ENCODE assay signal across 29 cellular contexts in genomic region chr3:66082679-66083078, GRCh38. TPM values are rescaled to one million over a fixed set of nuclear protein-coding genes. Genes with fewer than 3 reads are reported as not detected.
"Had no signal": no experiment of that assay in that cellular context is flagged by ENCODE, and none has a peak within 500 bp of the region (broad histone marks: within the 10 kb centered on the region; RNA-seq: fewer than 3 reads in every experiment).

No MANE protein-coding gene starts in this region.

- H3K9me3 ChIP-seq: esophagus squamous epithelium, lower lobe of right lung, prostate gland, right atrium auricular region, testis, tibial artery, upper lobe of left lung had no signal

- H3K9me3 Mint-ChIP-seq: effector memory CD8-positive, alpha-beta T cell; nephron progenitor cell had no signal

- H3K27ac Mint-ChIP-seq: effector memory CD8-positive, alpha-beta T cell; immature natural killer cell; naive thymus-derived CD8-positive, alpha-beta T cell had no signal

- H3K4me2 ChIP-seq: smooth muscle cell had no signal

- H3K4me3 ChIP-seq: esophagus squamous epithelium, heart right ventricle, lower lobe of right lung, prostate gland, right atrium auricular region, smooth muscle cell, testis, tibial artery, upper lobe of left lung had no signal

- H3K4me1 Mint-ChIP-seq: immature natural killer cell; naive thymus-derived CD8-positive, alpha-beta T cell had no signal

- H3K36me3 ChIP-seq: esophagus squamous epithelium, heart right ventricle, lower lobe of right lung, prostate gland, right atrium auricular region, tibial artery, upper lobe of left lung had no signal

- H3K36me3 Mint-ChIP-seq: immature natural killer cell; naive thymus-derived CD8-positive, alpha-beta T cell had no signal

- H3K4me3 Mint-ChIP-seq: effector memory CD8-positive, alpha-beta T cell; immature natural killer cell; naive thymus-derived CD8-positive, alpha-beta T cell had no signal

- H3K4me1 ChIP-seq: esophagus squamous epithelium, heart right ventricle, lower lobe of right lung, prostate gland, right atrium auricular region, testis, tibial artery, upper lobe of left lung had no signal

- DNase-seq: cortex of kidney; effector memory CD8-positive, alpha-beta T cell; erythroblast; esophagus squamous epithelium; foreskin melanocyte; glutamatergic neuron; heart right ventricle; hippocampal formation; immature natural killer cell; islet precursor cell; kidney glomerular epithelial cell; left colon; left ventricle myocardium superior; lower lobe of right lung; naive thymus-derived CD8-positive, alpha-beta T cell; occipital lobe; stimulated activated CD4-positive, alpha-beta T cell treated with anti-CD3 and anti-CD28 coated beads, Interleukin-12 subunit alpha, Interleukin-12 subunit beta, amount 100 ng/mL, for 4 hours; stimulated activated CD4-positive, alpha-beta T cell treated with anti-CD3 and anti-CD28 coated beads, Interleukin-1b, Interleukin-23, amount 100 ng/mL, for 48 hours; stimulated activated CD4-positive, alpha-beta T cell treated with anti-CD3 and anti-CD28 coated beads, Interleukin-4, amount 100 ng/mL, for 1 hour; stimulated activated CD8-positive, alpha-beta memory T cell treated with anti-CD3 and anti-CD28 coated beads, Interleukin-4, amount 100 ng/mL, for 48 hours; stimulated activated naive CD4-positive, alpha-beta T cell treated with Interleukin-2 at 50 U/mL for 16 hours; substantia nigra; testis; tibial artery; upper lobe of left lung had no signal

- H3K27ac ChIP-seq: esophagus squamous epithelium, heart right ventricle, lower lobe of right lung, prostate gland, right atrium auricular region, testis, tibial artery, upper lobe of left lung had no signal

- H3K27me3 ChIP-seq: esophagus squamous epithelium, heart right ventricle, right atrium auricular region, testis, tibial artery, upper lobe of left lung had no signal

RNA-seq across cellular contexts. Expression of gene MAGI1, which starts 44.0 kb away (rescaled TPM):
- total RNA-seq: naive thymus-derived CD8-positive, alpha-beta T cell had no signal
- polyA plus RNA-seq: immature natural killer cell; naive thymus-derived CD8-positive, alpha-beta T cell had no signal
